ENCODE assay signal across 15 cellular contexts in genomic region chr11:43582024-43582836, GRCh38.
DNase-seq lines count a peak whose midpoint lies in the region; ATAC-seq and TF ChIP-seq lines count a peak whose summit lies in the region.
"Had no signal": no experiment of that assay in that cellular context is flagged by ENCODE, and none has a peak within 500 bp of the region (broad histone marks: within the 10 kb centered on the region; RNA-seq: fewer than 3 reads in every experiment).

No MANE protein-coding gene starts in this region.

- no peak overlapping the region for H4K91ac ChIP-seq in H9 (ENCODE audit: insufficient read length, low read depth, low read length)

- H3K27me3 ChIP-seq in H9 (ENCODE audit: insufficient read depth, low read length): peaks cover 57% of the 10 kb centered on the region

- no peak for ATAC-seq in GM19455 (IDR thresholded peaks at IDR 0.05; ENCODE audit: unreplicated experiment)
- ATAC-seq: activated CD4-positive, alpha-beta T cell treated with anti-CD3 and anti-CD28 coated beads for 36 hours; activated T-cell treated with anti-CD3 and anti-CD28 coated beads, Interleukin-2, amount 50 U/mL, for 4 hours; HCT116 had no signal

- H3K14ac ChIP-seq in H9 (ENCODE audit: insufficient read depth, low read length): no peak overlapping the region

- no peaks in the 10 kb centered on the region for H3K9me3 ChIP-seq in H9 (ENCODE audit: control insufficient read depth, low read depth, low read length)

- no peak overlapping the region for H2AK5ac ChIP-seq in H9 (ENCODE audit: insufficient read length, low read length)

- H3K18ac ChIP-seq in H9 (ENCODE audit: insufficient read length, low read depth, low read length): no peak overlapping the region

- no peak overlapping the region for H2BK12ac ChIP-seq in H9 (ENCODE audit: insufficient read length, low read depth, low read length)

- no peaks in the 10 kb centered on the region for H4K20me1 ChIP-seq in H9 (ENCODE audit: control insufficient read depth, insufficient read depth, insufficient read length)

- peaks cover 20 to 47% of the 10 kb centered on the region in 2 experiments for H3K4me1 Mint-ChIP-seq in H9
- H3K4me1 Mint-ChIP-seq in brain: peaks cover 48% of the 10 kb centered on the region
- peaks cover 53% of the 10 kb centered on the region for H3K4me1 Mint-ChIP-seq in nephron

- no peak overlapping the region for H3K23ac ChIP-seq in H9 (ENCODE audit: insufficient read length, low read depth, low read length)

- H3K4me2 ChIP-seq in H9 (ENCODE audit: insufficient read depth, insufficient read length, low read length): peak overlapping the region; percentile 61

- H3K56ac ChIP-seq in H9 (ENCODE audit: insufficient read length, low read depth, low read length): no peak overlapping the region

- no peak overlapping the region for H4K5ac ChIP-seq in H9 (ENCODE audit: insufficient read length, low read depth, low read length)

- H3K23me2 ChIP-seq in H9 (ENCODE audit: insufficient read length, low read depth, low read length, poor library complexity, severe bottlenecking): peaks cover 24% of the 10 kb centered on the region

- H3K9ac ChIP-seq in H9 (ENCODE audit: extremely low read depth, insufficient read length, low read length): no peak overlapping the region

- H3K9me3 Mint-ChIP-seq in H9 (no peaks in the 10 kb centered on the region; a peak in 1 of 5 replicates), brain (peaks cover 0 to 5% (median 0%) of the 10 kb centered on the region in 5 experiments), nephron (no peaks in the 10 kb centered on the region)
- H3K9me3 Mint-ChIP-seq: activated T-cell treated with anti-CD3 and anti-CD28 coated beads, Interleukin-2, amount 50 U/mL, for 4 hours; T-helper 1 cell treated with Interleukin-12 subunit alpha and Interleukin-12 subunit beta and Interleukin-4 antibody, amounts not matched to agents 30 μg/mL and 1 μg/mL, for 36 hours had no signal

- H2BK120ac ChIP-seq in H9 (ENCODE audit: low read depth, low read length, poor library complexity, severe bottlenecking): no peak overlapping the region

- no peak for TF ChIP-seq CTCF in AG10803 (conservative IDR thresholded peaks at IDR 0.05; ENCODE audit: low read length)
- no peak for TF ChIP-seq CTCF in H9 (conservative IDR thresholded peaks at IDR 0.05)
- TF ChIP-seq CTCF in brain (conservative IDR thresholded peaks at IDR 0.05): no peak
- no peak for TF ChIP-seq CTCF in nephron (IDR thresholded peaks at IDR 0.05; ENCODE audit: unreplicated experiment in 3 of 3)

- no peak overlapping the region for H3K4ac ChIP-seq in H9 (ENCODE audit: low read depth, low read length)

- no peaks in the 10 kb centered on the region for H3K4me1 ChIP-seq in H9 (ENCODE audit: insufficient read depth, low read length)

- no peak overlapping the region for H4K8ac ChIP-seq in H9 (replicated peaks; ENCODE audit: insufficient read length, low read depth, low read length)

- H3K4me3 Mint-ChIP-seq in H9: peak overlapping the region; percentile 76 to 92
- peak overlapping the region; percentile 89 to 99 (median 93) for H3K4me3 Mint-ChIP-seq in brain
- H3K4me3 Mint-ChIP-seq in nephron: peak overlapping the region; percentile 51 to 86 (median 66)
- H3K4me3 Mint-ChIP-seq: T-helper 1 cell treated with Interleukin-12 subunit alpha and Interleukin-12 subunit beta and Interleukin-4 antibody, amounts not matched to agents 30 μg/mL and 1 μg/mL, for 36 hours had no signal

- no peak overlapping the region for H2AFZ ChIP-seq in H9 (ENCODE audit: low read length)

- H3K4me3 ChIP-seq in AG10803 (ENCODE audit: low read length): peak overlapping the region; percentile 63; the same call in 1 of the 2 replicates

- H3K79me1 ChIP-seq in H9 (ENCODE audit: insufficient read depth, low read depth, low read length, poor library complexity, severe bottlenecking): no peaks in the 10 kb centered on the region

- no peaks in the 10 kb centered on the region for H3K79me2 ChIP-seq in H9 (ENCODE audit: insufficient read depth, low read length)

- no peak overlapping the region for H2BK15ac ChIP-seq in H9 (ENCODE audit: low read depth, low read length)

- H3K27ac ChIP-seq in H9 (ENCODE audit: insufficient read length, low read depth, low read length): no peak overlapping the region

- no peaks in the 10 kb centered on the region; a peak in 1 of 7 replicates for H3K36me3 Mint-ChIP-seq in H9 (ENCODE audit: insufficient read depth in 1 of 3, low read depth in 3 of 3)
- H3K36me3 Mint-ChIP-seq in brain: no peaks in the 10 kb centered on the region
- H3K36me3 Mint-ChIP-seq in nephron (ENCODE audit: low read depth): no peaks in the 10 kb centered on the region

- H3K27ac Mint-ChIP-seq in H9 (no peak overlapping the region), brain (no peak overlapping the region), nephron (no peak overlapping the region)
- H3K27ac Mint-ChIP-seq: activated CD4-positive, alpha-beta T cell treated with anti-CD3 and anti-CD28 coated beads for 36 hours; T-helper 1 cell treated with Interleukin-12 subunit alpha and Interleukin-12 subunit beta and Interleukin-4 antibody, amounts not matched to agents 30 μg/mL and 1 μg/mL, for 36 hours had no signal

- H3T11ph ChIP-seq in H9 (ENCODE audit: low read length): no peak overlapping the region

- DNase-seq in AG10803 (ENCODE audit: low read depth): no peak
- no peak for DNase-seq in H9
- DNase-seq in NCI-H1105 treated with DMSO at 0.1 percent for 48 hours (lab: John Stamatoyannopoulos, UW): no peak
- DNase-seq in NCI-H1092 (lab: John Stamatoyannopoulos, UW): no peak
- no peak for DNase-seq in middle frontal gyrus (ENCODE audit: extremely low spot score, low spot score)
- DNase-seq: activated CD4-positive, alpha-beta T cell treated with anti-CD3 and anti-CD28 coated beads for 36 hours; activated T-cell treated with anti-CD3 and anti-CD28 coated beads, Interleukin-2, amount 50 U/mL, for 4 hours; cortex of kidney; DMS79; NCI-H524 had no signal

- no peak overlapping the region for H2BK20ac ChIP-seq in H9 (ENCODE audit: low read depth, low read length, poor library complexity, severe bottlenecking)

- no peak overlapping the region for H2BK5ac ChIP-seq in H9 (ENCODE audit: insufficient read length, low read length)

- H3K27me3 Mint-ChIP-seq in H9 (ENCODE audit: low read depth): peaks cover 95% of the 10 kb centered on the region
- peaks cover 98% of the 10 kb centered on the region for H3K27me3 Mint-ChIP-seq in brain
- H3K27me3 Mint-ChIP-seq in nephron (ENCODE audit: low read depth): peaks cover 100% of the 10 kb centered on the region

- WGBS in H9 (ENCODE audit: extremely low coverage, insufficient read length, low lambda C conversion rate): no CpG with 5 or more reads among the region's 37 CpGs
